ENCODE assay signal across 1 cellular context in genomic region chr1:78535286-78535685, GRCh38.
TF ChIP-seq lines count a peak whose summit lies in the region.

No MANE protein-coding gene starts in this region.

TF ChIP-seq in HepG2, 621 proteins besides CTCF, POLR2A, EP300 and RAD21 (continued from another document):
- TF ChIP-seq ZBTB33 (CRISPR knock-in tag; IDR thresholded peaks at IDR 0.05) (no peak), ARNTL (CRISPR knock-in tag; IDR thresholded peaks at IDR 0.05) (no peak), ZNF3 (CRISPR knock-in tag; IDR thresholded peaks at IDR 0.05) (no peak), ZNF124 (CRISPR knock-in tag; IDR thresholded peaks at IDR 0.05) (no peak), CREB1 (IDR thresholded peaks at IDR 0.05) (peak; percentile 62), CREB1 (CRISPR knock-in tag; IDR thresholded peaks at IDR 0.05) (no peak), FOXA1 (IDR thresholded peaks at IDR 0.05) (no peak), FOXA1 (CRISPR knock-in tag; IDR thresholded peaks at IDR 0.05) (no peak), THAP11 (CRISPR knock-in tag; IDR thresholded peaks at IDR 0.05) (no peak), ATF7 (IDR thresholded peaks at IDR 0.05) (peak; percentile 88), ATF7 (CRISPR knock-in tag; IDR thresholded peaks at IDR 0.05) (no peak), ZNF7 (CRISPR knock-in tag; IDR thresholded peaks at IDR 0.05) (no peak), ZNF292 (CRISPR knock-in tag; IDR thresholded peaks at IDR 0.05; ENCODE audit: borderline replicate concordance, low read depth) (no peak), MIER3 (CRISPR knock-in tag; IDR thresholded peaks at IDR 0.05; ENCODE audit: borderline replicate concordance) (no peak)
